8 cellular contexts compared by ENCODE assay signal in genomic region chr4:185165605-185166063, GRCh38. TPM values are rescaled to one million over a fixed set of nuclear protein-coding genes. Genes with fewer than 3 reads are reported as not detected.
A peak's percentile ranks its signal among the peaks of the same experiment; 100 is the strongest.
DNase-seq lines count a peak whose midpoint lies in the region; FAIRE-seq and TF ChIP-seq lines count a peak whose summit lies in the region.

No MANE protein-coding gene starts in this region.

- H3K27ac Mint-ChIP-seq in activated CD4-positive, alpha-beta T cell treated with anti-CD3 and anti-CD28 coated beads, Interleukin-2, amount 10 ng/mL, durations not matched to agents 7 days and 5 days = peak overlapping the region; percentile 31

- peak overlapping the region; percentile 39 for H3K4me3 Mint-ChIP-seq in activated CD4-positive, alpha-beta T cell treated with anti-CD3 and anti-CD28 coated beads, Interleukin-2, amount 10 ng/mL, durations not matched to agents 7 days and 5 days

- TF ChIP-seq CTCF in HEK293 (tag by site-specific recombination; IDR thresholded peaks at IDR 0.05) = no peak

- H3K9me3 Mint-ChIP-seq in activated CD4-positive, alpha-beta T cell treated with anti-CD3 and anti-CD28 coated beads, Interleukin-2, amount 10 ng/mL, durations not matched to agents 7 days and 5 days = peaks cover 5% of the 10 kb centered on the region

- H3K4me1 Mint-ChIP-seq in activated CD4-positive, alpha-beta T cell treated with anti-CD3 and anti-CD28 coated beads, Interleukin-2, amount 10 ng/mL, durations not matched to agents 7 days and 5 days = peaks cover 18% of the 10 kb centered on the region

- CTCF ChIA-PET in activated CD4-positive, alpha-beta T cell treated with anti-CD3 and anti-CD28 coated beads, Interleukin-2, amount 10 ng/mL, durations not matched to agents 7 days and 5 days (lab: Charles Lee) = no interaction called here
- CTCF ChIA-PET in HEK293 (lab: Yijun Ruan, JAX) = interaction anchor here (0.9 kb wide), 1 partner anchor 18 kb away, joined by 3 read pairs; no protein-coding TSS in a partner anchor

- H3K36me3 ChIP-seq in HEK293 (ENCODE audit: control insufficient read depth in 2 of 2, insufficient read depth in 1 of 2, low read length in 2 of 2) = peaks cover 3 to 35% of the 10 kb centered on the region in 2 experiments; a peak in 2 of 3 replicates

- peak; percentile 39 for DNase-seq in activated CD4-positive, alpha-beta T cell treated with anti-CD3 and anti-CD28 coated beads, Interleukin-2, amount 10 ng/mL, durations not matched to agents 7 days and 5 days
- no peak for DNase-seq in activated CD4-positive, alpha-beta T cell treated with anti-CD3 and anti-CD28 coated beads for 1 hour
- peak; percentile 34 for DNase-seq in NCI-H226
- DNase-seq in glomerular visceral epithelial cell (ENCODE audit: extremely low spot score) = peak; percentile 41
- DNase-seq in NCI-H2171 (lab: John Stamatoyannopoulos, UW) = no peak
- DNase-seq in HTR-8/SVneo (ENCODE audit: insufficient read length, low spot score) = no peak
- DNase-seq in NK-92 treated with Interleukin-12 subunit alpha and Interleukin-12 subunit beta, amount 100 ng/mL, for 24 hours (lab: John Stamatoyannopoulos, UW) = no peak

- POLR2A ChIA-PET in activated CD4-positive, alpha-beta T cell treated with anti-CD3 and anti-CD28 coated beads, Interleukin-2, amount 10 ng/mL, durations not matched to agents 7 days and 5 days (lab: Charles Lee) = no interaction called here
- POLR2A ChIA-PET in HEK293 (lab: Yijun Ruan, JAX) = no interaction called here

- no peak overlapping the region for H3K27ac ChIP-seq in HEK293 (ENCODE audit: extremely low read depth, low read depth, low read length)

- no peak for FAIRE-seq in HTR-8/SVneo (lab: Jason Lieb, UNC)

- no peaks in the 10 kb centered on the region for H3K9me3 ChIP-seq in HEK293 (ENCODE audit: control insufficient read depth, insufficient read depth, low read depth, low read length)

- H3K4me3 ChIP-seq in HEK293 (ENCODE audit: low read depth, low read length) = no peak overlapping the region

- H3K27me3 Mint-ChIP-seq in activated CD4-positive, alpha-beta T cell treated with anti-CD3 and anti-CD28 coated beads, Interleukin-2, amount 10 ng/mL, durations not matched to agents 7 days and 5 days = peaks cover 10% of the 10 kb centered on the region

- peaks cover 60% of the 10 kb centered on the region for H3K36me3 Mint-ChIP-seq in activated CD4-positive, alpha-beta T cell treated with anti-CD3 and anti-CD28 coated beads, Interleukin-2, amount 10 ng/mL, durations not matched to agents 7 days and 5 days (ENCODE audit: low read depth)

- no peaks in the 10 kb centered on the region for H3K4me1 ChIP-seq in HEK293 (ENCODE audit: control insufficient read depth, insufficient read depth, low read length)

TF ChIP-seq in HEK293, 187 proteins besides CTCF, POLR2A, EP300 and RAD21:
- peak; percentile 28; the same call in 1 of the 2 replicates for TF ChIP-seq ZFHX2 (tag by site-specific recombination; conservative IDR thresholded peaks at IDR 0.05)
- TF ChIP-seq MEIS1 (CRISPR knock-in tag; IDR thresholded peaks at IDR 0.05; ENCODE audit: borderline replicate concordance) = no peak
- TF ChIP-seq ZNF169 (tag by site-specific recombination; IDR thresholded peaks at IDR 0.05) = no peak
- no peak for TF ChIP-seq KLF10 (tag by site-specific recombination; IDR thresholded peaks at IDR 0.05)

RNA-seq across cellular contexts. Expression of gene SLC25A4, which starts 22.6 kb away (rescaled TPM):
- 1 to 10 TPM; 2.2 to 2.9 TPM for total RNA-seq in activated CD4-positive, alpha-beta T cell treated with anti-CD3 and anti-CD28 coated beads, Interleukin-2, amount 10 ng/mL, durations not matched to agents 7 days and 5 days

RNA-seq across cellular contexts. Expression of gene CFAP97, which starts 38.2 kb away (rescaled TPM):
- total RNA-seq in activated CD4-positive, alpha-beta T cell treated with anti-CD3 and anti-CD28 coated beads, Interleukin-2, amount 10 ng/mL, durations not matched to agents 7 days and 5 days = 10 to 100 TPM; 32.4 to 44.3 TPM

RNA-seq across cellular contexts. Expression of gene SNX25, which starts 43.8 kb away (rescaled TPM):
- total RNA-seq in activated CD4-positive, alpha-beta T cell treated with anti-CD3 and anti-CD28 coated beads, Interleukin-2, amount 10 ng/mL, durations not matched to agents 7 days and 5 days = 10 to 100 TPM in 1 of 2 experiments, 1 to 10 TPM in 1; 9.0 to 12.0 TPM

Comparison
In these comparisons a context has a peak if more than half of its experiments do, and no peak if none do; other contexts are left out.
1. DNase-seq: peak in activated CD4-positive, alpha-beta T cell treated with anti-CD3 and anti-CD28 coated beads, Interleukin-2, amount 10 ng/mL, durations not matched to agents 7 days and 5 days (single experiment), NCI-H226 (single experiment) and glomerular visceral epithelial cell (single experiment); none in activated CD4-positive, alpha-beta T cell treated with anti-CD3 and anti-CD28 coated beads for 1 hour (single experiment), NCI-H2171 (single experiment), HTR-8/SVneo (single experiment) and NK-92 treated with Interleukin-12 subunit alpha and Interleukin-12 subunit beta, amount 100 ng/mL, for 24 hours (single experiment).